Comparison of ENCODE assay signal across 10 cellular contexts in the genomic region with DNA sequence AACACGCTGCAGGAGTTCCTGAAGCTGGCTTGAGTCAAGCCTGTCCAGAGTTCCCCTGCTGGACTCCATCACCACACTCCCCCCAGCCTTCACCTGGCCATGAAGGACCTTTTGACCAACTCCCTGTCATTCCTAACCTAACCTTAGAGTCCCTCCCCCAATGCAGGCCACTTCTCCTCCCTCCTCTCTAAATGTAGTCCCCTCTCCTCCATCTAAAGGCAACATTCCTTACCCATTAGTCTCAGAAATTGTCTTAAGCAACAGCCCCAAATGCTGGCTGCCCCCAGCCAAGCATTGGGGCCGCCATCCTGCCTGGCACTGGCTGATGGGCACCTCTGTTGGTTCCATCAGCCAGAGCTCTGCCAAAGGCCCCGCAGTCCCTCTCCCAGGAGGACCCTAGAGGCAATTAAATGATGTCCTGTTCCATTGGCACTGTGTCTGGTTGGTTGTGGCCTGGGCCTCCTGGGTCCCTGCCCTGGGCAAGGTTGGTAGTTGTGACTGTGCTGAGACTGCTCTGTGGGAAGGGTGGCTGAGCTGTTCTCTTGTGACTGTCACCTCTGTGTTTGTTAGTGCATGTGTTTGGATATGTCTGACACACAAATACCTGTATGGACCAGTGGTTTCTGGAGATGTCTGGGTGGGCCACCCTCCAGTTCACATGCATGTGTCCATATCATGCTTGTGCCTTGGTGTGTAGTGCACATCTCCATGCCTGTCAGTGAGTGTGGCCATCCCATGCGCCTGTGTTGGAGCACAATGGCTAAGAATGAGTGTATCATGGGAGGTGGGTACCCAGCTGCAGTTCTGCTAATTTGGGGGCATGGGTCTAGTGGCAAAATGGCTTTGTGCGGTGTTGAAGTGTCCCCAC. TPM values are rescaled to one million over a fixed set of nuclear protein-coding genes. Genes with fewer than 3 reads are reported as not detected.
A peak's percentile ranks its signal among the peaks of the same experiment; 100 is the strongest.
DNase-seq lines count a peak whose midpoint lies in the region; ATAC-seq and TF ChIP-seq lines count a peak whose summit lies in the region.
"Had no signal": no experiment of that assay in that cellular context is flagged by ENCODE, and none has a peak within 500 bp of the region (broad histone marks: within the 10 kb centered on the region; RNA-seq: fewer than 3 reads in every experiment).

No MANE protein-coding gene starts in this region.

- no peak for TF ChIP-seq CTCF in heart right ventricle (IDR thresholded peaks at IDR 0.05)
- TF ChIP-seq CTCF in upper lobe of left lung (IDR thresholded peaks at IDR 0.05): no peak

- H3K9me3 ChIP-seq in heart right ventricle: no peaks in the 10 kb centered on the region
- H3K9me3 ChIP-seq in upper lobe of left lung: no peaks in the 10 kb centered on the region

- H3K4me1 Mint-ChIP-seq in activated naive CD8-positive, alpha-beta T cell (ENCODE audit: low read depth): peaks cover 87% of the 10 kb centered on the region

- peak overlapping the region in 8 of 10 donors; percentile 8 to 100 (median 94) for H3K27ac ChIP-seq in heart right ventricle
- H3K27ac ChIP-seq in upper lobe of left lung: peak overlapping the region; percentile 92 to 99 (median 98)

- ATAC-seq in heart right ventricle (no peak), left cardiac atrium (no peak), upper lobe of left lung (ENCODE audit: low FRiP score in 2 of 2) (no peak), HG02973 (IDR thresholded peaks at IDR 0.05; ENCODE audit: unreplicated experiment) (no peak), esophagus mucosa (no peak)

- peak overlapping the region; percentile 91 for H3K27ac Mint-ChIP-seq in activated naive CD8-positive, alpha-beta T cell

- TF ChIP-seq POLR2A in upper lobe of left lung (IDR thresholded peaks at IDR 0.05): no peak

- H3K27me3 Mint-ChIP-seq in activated naive CD8-positive, alpha-beta T cell: no peaks in the 10 kb centered on the region

- no peak for DNase-seq in heart right ventricle
- no peak for DNase-seq in left cardiac atrium
- peak; percentile 11 for DNase-seq in iris pigment epithelial cell (ENCODE audit: low read depth)
- peak in 1 of 2 donors; percentile 44 for DNase-seq in upper lobe of left lung
- DNase-seq in posterior vena cava (ENCODE audit: low spot score): no peak
- DNase-seq: activated gamma-delta T cell; stimulated activated CD4-positive, alpha-beta T cell treated with anti-CD3 and anti-CD28 coated beads, Interleukin-1b, Interleukin-23, amount 100 ng/mL, for 48 hours had no signal

- peak overlapping the region; percentile 94 for H3K4me3 Mint-ChIP-seq in activated naive CD8-positive, alpha-beta T cell

- TF ChIP-seq EP300 in upper lobe of left lung (IDR thresholded peaks at IDR 0.05): no peak

- WGBS in heart right ventricle, 2 donors: 95 to 98% methylated on average over 5 of the region's 5 CpGs
- WGBS in upper lobe of left lung, 2 donors: 94 to 96% methylated on average over 5 of the region's 5 CpGs

- no peaks in the 10 kb centered on the region for H3K27me3 ChIP-seq in heart right ventricle
- H3K27me3 ChIP-seq in upper lobe of left lung: peaks cover 0 to 4% (median 0%) of the 10 kb centered on the region in 4 donors

- peaks cover 0 to 56% (median 0%) of the 10 kb centered on the region in 9 donors for H3K36me3 ChIP-seq in heart right ventricle
- H3K36me3 ChIP-seq in upper lobe of left lung: peaks cover 0 to 15% (median 9%) of the 10 kb centered on the region in 4 donors

- peaks cover 18 to 99% (median 74%) of the 10 kb centered on the region in 9 donors for H3K4me1 ChIP-seq in heart right ventricle
- peaks cover 68 to 94% (median 80%) of the 10 kb centered on the region in 4 donors for H3K4me1 ChIP-seq in upper lobe of left lung

- peak overlapping the region in 7 of 10 donors; percentile 69 to 99 (median 88) for H3K4me3 ChIP-seq in heart right ventricle
- peak overlapping the region in 3 of 4 donors; percentile 86 to 98 (median 97) for H3K4me3 ChIP-seq in upper lobe of left lung

- H3K9me3 Mint-ChIP-seq in activated naive CD8-positive, alpha-beta T cell (ENCODE audit: low read depth): peaks cover 2% of the 10 kb centered on the region

- H3K36me3 Mint-ChIP-seq in activated naive CD8-positive, alpha-beta T cell: peaks cover 21% of the 10 kb centered on the region

- intact Hi-C loops in heart right ventricle (cut with DNase I): no loop called here
- intact Hi-C loops in left cardiac atrium (cut with DNase I): no loop called here
- intact Hi-C loops in posterior vena cava (cut with DNase I): no loop called here

RNA-seq across cellular contexts. Expression of a gene that starts 1.4 kb away (rescaled TPM):
- total RNA-seq in heart right ventricle: 100 to 1,000 TPM in 1 of 10 donors, 10 to 100 TPM in 9; 18.4 to 116 (median 25.2) TPM
- polyA plus RNA-seq in heart right ventricle: 100 to 1,000 TPM in 1 of 2 donors, 10 to 100 TPM in 1; 96.3 to 153 TPM
- total RNA-seq in left cardiac atrium: 10 to 100 TPM; 90.6 to 93.9 TPM
- 100 to 1,000 TPM in 4 of 6 donors, 10 to 100 TPM in 2; 39.1 to 271 (median 156) TPM for total RNA-seq in upper lobe of left lung
- total RNA-seq in posterior vena cava: 100 to 1,000 TPM; 163 to 190 TPM
- total RNA-seq in esophagus mucosa: 242 TPM

RNA-seq across cellular contexts. Expression of a gene that starts 25.1 kb away (rescaled TPM):
- total RNA-seq in heart right ventricle (10 to 100 TPM in 2 of 10 donors, 1 to 10 TPM in 8; 5.4 to 14.1 (median 7.1) TPM), left cardiac atrium (10 to 100 TPM; 14.5 to 15.7 TPM), upper lobe of left lung (100 to 1,000 TPM in 2 of 6 donors, 10 to 100 TPM in 4; 25.7 to 194 (median 62.5) TPM), posterior vena cava (10 to 100 TPM; 12.2 to 17.1 TPM), esophagus mucosa (7.2 TPM)
- 10 to 100 TPM; 12.3 to 20.2 TPM for polyA plus RNA-seq in heart right ventricle

RNA-seq across cellular contexts. Expression of a gene that starts 36.4 kb away (rescaled TPM):
- total RNA-seq in heart right ventricle (10 to 100 TPM in 2 of 10 donors, 1 to 10 TPM in 8; 1.9 to 62.6 (median 5.1) TPM), left cardiac atrium (10 to 100 TPM in 1 of 2 donors, 1 to 10 TPM in 1; 5.5 to 14.3 TPM), upper lobe of left lung (100 to 1,000 TPM in 5 of 6 donors, 10 to 100 TPM in 1; 74.4 to 437 (median 172) TPM), posterior vena cava (10 to 100 TPM in 1 of 2 donors, 1 to 10 TPM in 1; 7.0 to 16.1 TPM), esophagus mucosa (7.5 TPM)
- polyA plus RNA-seq in heart right ventricle: 10 to 100 TPM in 1 of 2 donors, 1 to 10 TPM in 1; 9.3 to 25.2 TPM

RNA-seq across cellular contexts. Expression of a gene that starts 47.3 kb away (rescaled TPM):
- total RNA-seq in heart right ventricle (10 to 100 TPM; 29.9 to 74.5 (median 53.8) TPM), left cardiac atrium (10 to 100 TPM; 17.7 to 38.6 TPM), upper lobe of left lung (10 to 100 TPM; 10.1 to 16.8 (median 10.7) TPM), posterior vena cava (1 to 10 TPM; 2.8 to 3.7 TPM), esophagus mucosa (8.7 TPM)
- 10 to 100 TPM in 1 of 2 donors, 1 to 10 TPM in 1; 7.0 to 30.9 TPM for polyA plus RNA-seq in heart right ventricle
